ENCODE assay signal across 15 cellular contexts in genomic region chr10:119409906-119410305, GRCh38.
DNase-seq lines count a peak whose midpoint lies in the region; ATAC-seq and TF ChIP-seq lines count a peak whose summit lies in the region.
"Had no signal": no experiment of that assay in that cellular context is flagged by ENCODE, and none has a peak within 500 bp of the region (broad histone marks: within the 10 kb centered on the region; RNA-seq: fewer than 3 reads in every experiment).

No MANE protein-coding gene starts in this region.

- no peaks in the 10 kb centered on the region for H3K27me3 Mint-ChIP-seq in neural crest cell (ENCODE audit: low read depth)
- H3K27me3 Mint-ChIP-seq: activated CD4-positive, alpha-beta memory T cell treated with anti-CD3 and anti-CD28 coated beads, Interleukin-2, amount 10 ng/mL, durations not matched to agents 7 days and 5 days; stimulated activated naive B cell treated with anti-CD40 and anti-IgM and Interleukin-4, amounts not matched to agents 10 μg/mL and 1 μg/mL and 100 μg/mL, for 72 hours had no signal

- peak in 1 of 2 donors; percentile 3 for ATAC-seq in upper lobe of left lung (ENCODE audit: low FRiP score in 2 of 2)
- ATAC-seq: stimulated activated naive B cell treated with anti-CD40 and anti-IgM and Interleukin-4, amounts not matched to agents 10 μg/mL and 1 μg/mL and 100 μg/mL, for 72 hours had no signal

- H3K9me3 ChIP-seq in left ventricle myocardium inferior (replicated peaks) (no peaks in the 10 kb centered on the region), upper lobe of left lung (no peaks in the 10 kb centered on the region)

- DNase-seq in brain microvascular endothelial cell (peak; percentile 74), left ventricle myocardium inferior (peak; percentile 87), neural crest cell (ENCODE audit: low read depth, low spot score) (peak; percentile 47), upper lobe of left lung (peak in 1 of 2 donors; percentile 89), NCI-H1436 (lab: John Stamatoyannopoulos, UW) (no peak), NK-92 (lab: John Stamatoyannopoulos, UW; ENCODE audit: unreplicated experiment) (no peak)
- DNase-seq in activated T-cell treated with anti-CD3 and anti-CD28 coated beads, Interleukin-2, amount 50 U/mL, for 1 hour: no peak
- DNase-seq in stimulated activated naive CD4-positive, alpha-beta T cell treated with Interleukin-2 at 50 U/mL for 16 hours (lab: John Stamatoyannopoulos, UW): no peak
- DNase-seq: activated CD4-positive, alpha-beta memory T cell treated with anti-CD3 and anti-CD28 coated beads, Interleukin-2, amount 10 ng/mL, durations not matched to agents 7 days and 5 days; central memory CD4-positive, alpha-beta T cell; EL; stimulated activated naive B cell treated with anti-CD40 and anti-IgM and Interleukin-4, amounts not matched to agents 10 μg/mL and 1 μg/mL and 100 μg/mL, for 72 hours; T-helper 2 cell had no signal

- H3K36me3 ChIP-seq in brain microvascular endothelial cell (replicated peaks) (no peaks in the 10 kb centered on the region), left ventricle myocardium inferior (no peaks in the 10 kb centered on the region), upper lobe of left lung (no peaks in the 10 kb centered on the region)

- peaks cover 74% of the 10 kb centered on the region for H3K4me1 Mint-ChIP-seq in neural crest cell

- TF ChIP-seq POLR2A in upper lobe of left lung (IDR thresholded peaks at IDR 0.05): no peak

- intact Hi-C loops in left ventricle myocardium inferior (cut with micrococcal nuclease): no loop called here

- H3K9me3 Mint-ChIP-seq in neural crest cell: no peaks in the 10 kb centered on the region
- H3K9me3 Mint-ChIP-seq: activated CD4-positive, alpha-beta memory T cell treated with anti-CD3 and anti-CD28 coated beads, Interleukin-2, amount 10 ng/mL, durations not matched to agents 7 days and 5 days; stimulated activated naive B cell treated with anti-CD40 and anti-IgM and Interleukin-4, amounts not matched to agents 10 μg/mL and 1 μg/mL and 100 μg/mL, for 72 hours had no signal

- peak in 2 of 4 donors; percentile 35 to 50 for TF ChIP-seq EP300 in upper lobe of left lung (IDR thresholded peaks at IDR 0.05)

- no peaks in the 10 kb centered on the region for H3K36me3 Mint-ChIP-seq in neural crest cell (ENCODE audit: low read depth)

- H3K4me1 ChIP-seq in left ventricle myocardium inferior (peaks cover 99% of the 10 kb centered on the region), upper lobe of left lung (peaks cover 47 to 69% (median 60%) of the 10 kb centered on the region in 4 donors)

- TF ChIP-seq CTCF in brain microvascular endothelial cell (IDR thresholded peaks at IDR 0.05; ENCODE audit: low read depth, low read length, missing control alignments) (no peak), left ventricle myocardium inferior (IDR thresholded peaks at IDR 0.05; ENCODE audit: borderline replicate concordance) (no peak), neural crest cell (conservative IDR thresholded peaks at IDR 0.05) (no peak), upper lobe of left lung (IDR thresholded peaks at IDR 0.05) (no peak)

- peak overlapping the region; percentile 89 for H3K27ac Mint-ChIP-seq in neural crest cell (ENCODE audit: unreplicated experiment)
- H3K27ac Mint-ChIP-seq: activated CD4-positive, alpha-beta memory T cell treated with anti-CD3 and anti-CD28 coated beads, Interleukin-2, amount 10 ng/mL, durations not matched to agents 7 days and 5 days; stimulated activated naive B cell treated with anti-CD40 and anti-IgM and Interleukin-4, amounts not matched to agents 10 μg/mL and 1 μg/mL and 100 μg/mL, for 72 hours had no signal

- peak overlapping the region; percentile 63 for H3K4me3 Mint-ChIP-seq in neural crest cell
- H3K4me3 Mint-ChIP-seq: activated CD4-positive, alpha-beta memory T cell treated with anti-CD3 and anti-CD28 coated beads, Interleukin-2, amount 10 ng/mL, durations not matched to agents 7 days and 5 days; stimulated activated naive B cell treated with anti-CD40 and anti-IgM and Interleukin-4, amounts not matched to agents 10 μg/mL and 1 μg/mL and 100 μg/mL, for 72 hours had no signal

- in situ Hi-C loops in brain microvascular endothelial cell (cut with HindIII; ENCODE audit: low pct_ligation_motif_present, low sequenced_read_pairs): loop anchor here (25.0 kb wide), 1 partner anchor 198 kb away; the partner anchor contains the start of gene GRK5

- H3K27ac ChIP-seq in brain microvascular endothelial cell: peak overlapping the region; percentile 47
- peak overlapping the region; percentile 89 for H3K27ac ChIP-seq in left ventricle myocardium inferior (replicated peaks)
- H3K27ac ChIP-seq in upper lobe of left lung: peak overlapping the region; percentile 44 to 84 (median 80)
- H3K27ac ChIP-seq: C4-2B, KMS-11 had no signal

- H3K27me3 ChIP-seq in brain microvascular endothelial cell (replicated peaks) (no peaks in the 10 kb centered on the region), left ventricle myocardium inferior (ENCODE audit: low read depth) (no peaks in the 10 kb centered on the region), upper lobe of left lung (no peaks in the 10 kb centered on the region)

- WGBS in upper lobe of left lung, 2 donors: 72 to 88% methylated on average over 18 of the region's 18 CpGs

- H3K4me3 ChIP-seq in brain microvascular endothelial cell (ENCODE audit: low read depth, low read length) (no peak overlapping the region), left ventricle myocardium inferior (no peak overlapping the region), upper lobe of left lung (no peak overlapping the region)

Comparison
In these comparisons a context has a peak if more than half of its experiments do, and no peak if none do; other contexts are left out.
1. DNase-seq: peak in brain microvascular endothelial cell (single experiment), left ventricle myocardium inferior (single experiment) and neural crest cell (single experiment); none in NCI-H1436 (single experiment), activated T-cell treated with anti-CD3 and anti-CD28 coated beads, Interleukin-2, amount 50 U/mL, for 1 hour (single experiment), NK-92 (single experiment) and stimulated activated naive CD4-positive, alpha-beta T cell treated with Interleukin-2 at 50 U/mL for 16 hours (single experiment).
2. Peak in every context shown above with its lines, with median percentiles within 50 percentile points of each other: H3K27ac ChIP-seq.